ENCODE assay signal across 31 cellular contexts in the genomic region with DNA sequence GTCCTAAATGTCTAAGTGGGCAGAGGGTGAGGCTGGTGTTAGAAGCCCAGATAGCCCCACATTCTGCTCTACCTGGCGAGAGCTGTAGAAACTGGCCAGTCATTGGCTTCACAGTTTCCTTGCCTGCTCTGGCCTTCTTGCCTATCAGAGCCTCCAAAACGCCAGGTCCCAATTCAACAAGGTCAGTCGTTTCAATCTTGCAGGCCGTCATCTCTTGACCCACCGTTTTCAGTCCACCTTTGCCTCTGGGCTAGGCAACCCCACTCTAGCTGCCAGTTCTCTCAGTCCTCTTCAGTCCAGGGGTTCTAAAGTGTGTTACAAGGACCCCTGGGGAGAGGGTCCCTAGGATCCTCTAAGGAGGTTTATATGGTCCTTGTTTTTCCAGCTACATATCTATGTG. TPM values are rescaled to one million over a fixed set of nuclear protein-coding genes. Genes with fewer than 3 reads are reported as not detected.
"Had no signal": no experiment of that assay in that cellular context is flagged by ENCODE, and none has a peak within 500 bp of the region (broad histone marks: within the 10 kb centered on the region; RNA-seq: fewer than 3 reads in every experiment).

No MANE protein-coding gene starts in this region.

- DNase-seq: colonic mucosa; effector CD8-positive, alpha-beta T cell; endodermal cell; foreskin fibroblast; gastrocnemius medialis; head of caudate nucleus; left cardiac atrium; left lung; mesenchymal stem cell; midbrain; naive thymus-derived CD4-positive, alpha-beta T cell; stimulated activated CD4-positive, alpha-beta T cell treated with anti-CD3 and anti-CD28 coated beads, Interleukin-2, amount 100 ng/mL, for 48 hours; stimulated activated naive B cell treated with anti-CD40 and anti-IgM and Interleukin-4, amounts not matched to agents 10 μg/mL and 1 μg/mL and 100 μg/mL, for 72 hours; upper lobe of left lung had no signal

- H3K27ac Mint-ChIP-seq: dendritic cell treated with granulocyte-macrophage colony-stimulating factor and Interleukin-4, amounts not matched to agents 40 ng/mL and 50 ng/mL, for 4 days; endodermal cell; naive thymus-derived CD4-positive, alpha-beta T cell; nephron; neural progenitor cell; progenitor cell of endocrine pancreas; stimulated activated naive B cell treated with anti-CD40 and anti-IgM and Interleukin-4, amounts not matched to agents 10 μg/mL and 1 μg/mL and 100 μg/mL, for 72 hours; stimulated activated naive CD8-positive, alpha-beta T cell treated with anti-CD3 and anti-CD28 coated beads, Interleukin-15, Interleukin-2, amounts not matched to agents 100 ng/mL and 50 ng/mL, for 24 hours had no signal

- H3K4me1 Mint-ChIP-seq: naive thymus-derived CD4-positive, alpha-beta T cell; stimulated activated naive B cell treated with anti-CD40 and anti-IgM and Interleukin-4, amounts not matched to agents 10 μg/mL and 1 μg/mL and 100 μg/mL, for 72 hours had no signal

- H3K4me3 Mint-ChIP-seq: dendritic cell treated with granulocyte-macrophage colony-stimulating factor and Interleukin-4, amounts not matched to agents 40 ng/mL and 50 ng/mL, for 4 days; endodermal cell; naive thymus-derived CD4-positive, alpha-beta T cell; nephron; neural progenitor cell; stimulated activated naive B cell treated with anti-CD40 and anti-IgM and Interleukin-4, amounts not matched to agents 10 μg/mL and 1 μg/mL and 100 μg/mL, for 72 hours; stimulated activated naive CD8-positive, alpha-beta T cell treated with anti-CD3 and anti-CD28 coated beads, Interleukin-15, Interleukin-2, amounts not matched to agents 100 ng/mL and 50 ng/mL, for 24 hours had no signal

- H3K9me3 ChIP-seq: colonic mucosa, gastrocnemius medialis, left lung, right lobe of liver, thoracic aorta, tibial nerve, upper lobe of left lung had no signal

- H2AFZ ChIP-seq: neural progenitor cell, parathyroid adenoma had no signal

- H3K36me3 ChIP-seq: colonic mucosa, gastrocnemius medialis, left lung, neural progenitor cell, right lobe of liver, thoracic aorta, tibial nerve, upper lobe of left lung had no signal

- H3K27ac ChIP-seq: colonic mucosa, epithelial cell of prostate, gastrocnemius medialis, left lung, neural progenitor cell, parathyroid adenoma, right lobe of liver, thoracic aorta, tibial nerve, upper lobe of left lung had no signal

- H3K4me1 ChIP-seq: colonic mucosa, gastrocnemius medialis, left lung, parathyroid adenoma, right lobe of liver, tibial nerve, upper lobe of left lung had no signal

- H3K27me3 ChIP-seq: colonic mucosa, right lobe of liver, upper lobe of left lung had no signal

- H3K36me3 Mint-ChIP-seq: naive thymus-derived CD4-positive, alpha-beta T cell; neural progenitor cell; stimulated activated naive B cell treated with anti-CD40 and anti-IgM and Interleukin-4, amounts not matched to agents 10 μg/mL and 1 μg/mL and 100 μg/mL, for 72 hours had no signal

- H3K79me2 ChIP-seq: parathyroid adenoma had no signal

- H3K4me2 ChIP-seq: neural progenitor cell had no signal

- ATAC-seq: esophagus mucosa; gastrocnemius medialis; left cardiac atrium; left lung; naive thymus-derived CD4-positive, alpha-beta T cell; right lobe of liver; stimulated activated naive B cell treated with anti-CD40 and anti-IgM and Interleukin-4, amounts not matched to agents 10 μg/mL and 1 μg/mL and 100 μg/mL, for 72 hours had no signal

- H3K9me3 Mint-ChIP-seq: dendritic cell treated with granulocyte-macrophage colony-stimulating factor and Interleukin-4, amounts not matched to agents 40 ng/mL and 50 ng/mL, for 4 days; endodermal cell; nephron; stimulated activated naive B cell treated with anti-CD40 and anti-IgM and Interleukin-4, amounts not matched to agents 10 μg/mL and 1 μg/mL and 100 μg/mL, for 72 hours; stimulated activated naive CD8-positive, alpha-beta T cell treated with anti-CD3 and anti-CD28 coated beads, Interleukin-15, Interleukin-2, amounts not matched to agents 100 ng/mL and 50 ng/mL, for 24 hours had no signal

- H3K4me3 ChIP-seq: colonic mucosa, gastrocnemius medialis, left lung, neural progenitor cell, right lobe of liver, thoracic aorta, tibial nerve, upper lobe of left lung had no signal

RNA-seq across cellular contexts. Expression of a gene that starts 20.0 kb away (rescaled TPM):
- total RNA-seq: endodermal cell, esophagus mucosa, gastrocnemius medialis, glomerular endothelial cell, kidney epithelial cell, left cardiac atrium, lung microvascular endothelial cell, osteoblast, progenitor cell of endocrine pancreas, thoracic aorta, tibial nerve had no signal
- polyA plus RNA-seq: naive thymus-derived CD4-positive, alpha-beta T cell had no signal

RNA-seq across cellular contexts. Expression of a gene that starts 25.0 kb away (rescaled TPM):
- total RNA-seq: colonic mucosa, endodermal cell, esophagus mucosa, gastrocnemius medialis, glomerular endothelial cell, kidney epithelial cell, left cardiac atrium, lower leg skin, lung microvascular endothelial cell, osteoblast, progenitor cell of endocrine pancreas, right lobe of liver, skeletal muscle tissue, thoracic aorta, tibial nerve had no signal
- polyA plus RNA-seq: naive thymus-derived CD4-positive, alpha-beta T cell had no signal
